Comparison of ENCODE assay signal across 1 cellular context in genomic region chr3:109338322-109338721, GRCh38.
TF ChIP-seq lines count a peak whose summit lies in the region.

No MANE protein-coding gene starts in this region.

TF ChIP-seq in HepG2, 621 proteins besides CTCF, POLR2A, EP300 and RAD21:
- TF ChIP-seq PHF8 (CRISPR knock-in tag; IDR thresholded peaks at IDR 0.05) (no peak), HES4 (CRISPR knock-in tag; IDR thresholded peaks at IDR 0.05; ENCODE audit: borderline replicate concordance) (no peak), HNF4A (CRISPR knock-in tag; IDR thresholded peaks at IDR 0.05) (0 out of 2 replicates have a peak, but pooled peaks have one; percentile 23), RBFOX2 (IDR thresholded peaks at IDR 0.05; ENCODE audit: low read depth, low read length) (no peak), ZSCAN30 (CRISPR knock-in tag; IDR thresholded peaks at IDR 0.05) (no peak), KAT7 (CRISPR knock-in tag; IDR thresholded peaks at IDR 0.05; ENCODE audit: borderline replicate concordance) (no peak)
